Comparison of ENCODE assay signal across 24 cellular contexts in genomic region chr4:86640469-86640868, GRCh38. TPM values are rescaled to one million over a fixed set of nuclear protein-coding genes. Genes with fewer than 3 reads are reported as not detected.
DNase-seq lines count a peak whose midpoint lies in the region; ATAC-seq, FAIRE-seq and TF ChIP-seq lines count a peak whose summit lies in the region.
"Had no signal": no experiment of that assay in that cellular context is flagged by ENCODE, and none has a peak within 500 bp of the region (broad histone marks: within the 10 kb centered on the region; RNA-seq: fewer than 3 reads in every experiment).

No MANE protein-coding gene starts in this region.

- H3K27me3 Mint-ChIP-seq in activated CD4-positive, alpha-beta memory T cell treated with anti-CD3 and anti-CD28 coated beads for 36 hours = no peaks in the 10 kb centered on the region
- H3K27me3 Mint-ChIP-seq: activated naive CD8-positive, alpha-beta T cell; B cell; T-cell had no signal

- TF ChIP-seq CTCF in D721Med (IDR thresholded peaks at IDR 0.05; ENCODE audit: insufficient read depth, missing control alignments) (no peak), cardiac fibroblast (IDR thresholded peaks at IDR 0.05; ENCODE audit: low read depth, low read length) (no peak)

- peaks cover 6% of the 10 kb centered on the region for H3K9me3 Mint-ChIP-seq in activated CD4-positive, alpha-beta memory T cell treated with anti-CD3 and anti-CD28 coated beads for 36 hours

- no peaks in the 10 kb centered on the region for H3K36me3 Mint-ChIP-seq in activated CD4-positive, alpha-beta memory T cell treated with anti-CD3 and anti-CD28 coated beads for 36 hours
- H3K36me3 Mint-ChIP-seq: activated naive CD8-positive, alpha-beta T cell had no signal

- H3K27ac Mint-ChIP-seq in activated CD4-positive, alpha-beta memory T cell treated with anti-CD3 and anti-CD28 coated beads for 36 hours = no peak overlapping the region
- H3K27ac Mint-ChIP-seq: activated naive CD8-positive, alpha-beta T cell; B cell; T-cell had no signal

- no peak overlapping the region for H3K4me3 ChIP-seq in cardiac fibroblast (replicated peaks in 1 of 2; ENCODE audit: low read depth in 2 of 2, low read length in 2 of 2)
- H3K4me3 ChIP-seq: lung, spleen, stomach had no signal

- H3K4me1 Mint-ChIP-seq in activated CD4-positive, alpha-beta memory T cell treated with anti-CD3 and anti-CD28 coated beads for 36 hours (ENCODE audit: low read depth) = no peaks in the 10 kb centered on the region
- H3K4me1 Mint-ChIP-seq: B cell, T-cell had no signal

- intact Hi-C loops in activated CD4-positive, alpha-beta memory T cell treated with anti-CD3 and anti-CD28 coated beads for 36 hours (cut with micrococcal nuclease) = no loop called here

- CTCF ChIA-PET in activated CD4-positive, alpha-beta memory T cell treated with anti-CD3 and anti-CD28 coated beads for 36 hours (lab: Charles Lee) = no interaction called here

- H3K4me3 Mint-ChIP-seq in activated CD4-positive, alpha-beta memory T cell treated with anti-CD3 and anti-CD28 coated beads for 36 hours = no peak overlapping the region
- H3K4me3 Mint-ChIP-seq: activated naive CD8-positive, alpha-beta T cell; B cell; T-cell had no signal

- ATAC-seq in GM21825 (IDR thresholded peaks at IDR 0.05; ENCODE audit: unreplicated experiment) = no peak
- ATAC-seq: T-cell had no signal

- DNase-seq in D721Med (ENCODE audit: insufficient read length, low spot score) (no peak), M059J (ENCODE audit: low read depth) (peak; percentile 18), cardiac fibroblast (ENCODE audit: low read depth in 2 of 2) (peak; percentile 5 to 33), kidney tubule cell (ENCODE audit: low spot score) (peak; percentile 12), MV-4-11 (lab: John Stamatoyannopoulos, UW) (no peak), SHP77 treated with DMSO at 0.1 percent for 48 hours (lab: John Stamatoyannopoulos, UW) (no peak)
- no peak for DNase-seq in activated CD4-positive, alpha-beta memory T cell treated with anti-CD3 and anti-CD28 coated beads for 36 hours
- DNase-seq: activated CD4-positive, alpha-beta T cell treated with anti-CD3 and anti-CD28 coated beads for 4 hours; effector CD8-positive, alpha-beta T cell; GDM1; hippocampal formation; NCI-H1105; NCI-H2081 treated with DMSO at 0.1 percent for 48 hours; NCI-H510A treated with DMSO at 0.1 percent for 48 hours; Right ventricle myocardium superior; spleen; stomach; T-cell had no signal

- peak; percentile 96 for FAIRE-seq in D721Med (lab: Jason Lieb, UNC)
- FAIRE-seq: islet of Langerhans, TTC549 had no signal

- POLR2A ChIA-PET in activated CD4-positive, alpha-beta memory T cell treated with anti-CD3 and anti-CD28 coated beads for 36 hours (lab: Charles Lee) = no interaction called here

RNA-seq across cellular contexts. Expression of gene PTPN13, which starts 46.4 kb away (rescaled TPM):
- total RNA-seq in M059J (2014; rRNA removed; shearing (Covaris generic)) = 10.3 and 12.3 TPM in 2 replicates
- 1 to 10 TPM; 2.7 to 3.2 TPM for total RNA-seq in activated CD4-positive, alpha-beta memory T cell treated with anti-CD3 and anti-CD28 coated beads for 36 hours

Comparison
In these comparisons a context has a peak if more than half of its experiments do, and no peak if none do; other contexts are left out.
1. DNase-seq: peak in M059J (single experiment), cardiac fibroblast (2 of 2) and kidney tubule cell (single experiment); none in D721Med (single experiment), MV-4-11 (single experiment), activated CD4-positive, alpha-beta memory T cell treated with anti-CD3 and anti-CD28 coated beads for 36 hours (single experiment) and SHP77 treated with DMSO at 0.1 percent for 48 hours (single experiment).